Comparison of ENCODE assay signal across 22 cellular contexts in genomic region chr7:128008141-128008540, GRCh38. TPM values are rescaled to one million over a fixed set of nuclear protein-coding genes. Genes with fewer than 3 reads are reported as not detected.
"Had no signal": no experiment of that assay in that cellular context is flagged by ENCODE, and none has a peak within 500 bp of the region (broad histone marks: within the 10 kb centered on the region; RNA-seq: fewer than 3 reads in every experiment).

No MANE protein-coding gene starts in this region.

- H3K27me3 ChIP-seq: MG63 had no signal

- H3K4me3 ChIP-seq: MG63 had no signal

- H3K27ac ChIP-seq: RWPE1 had no signal

- DNase-seq: KBM-7, MG63, NCI-H1092, NCI-H1105 treated with DMSO at 0.1 percent for 48 hours, NCI-H1417 treated with DMSO at 0.1 percent for 48 hours, NCI-H146, NCI-H187, NCI-H2029, NCI-H2081 treated with DMSO at 0.1 percent for 48 hours, NCI-H2171, NCI-H226, NCI-H446, NCI-H510A, NCI-H524 treated with DMSO at 0.1 percent for 48 hours, NCI-H69, NCI-H774, SHP77, SK-N-SH, SW 1271 had no signal

- H3K9me3 ChIP-seq: MG63, SK-N-SH had no signal

- H3K36me3 ChIP-seq: MG63 had no signal

RNA-seq across cellular contexts. Expression of gene LRRC4, which starts 23.1 kb away (rescaled TPM):
- total RNA-seq: HT-29, SK-MEL-5 had no signal
